In the genomic region with DNA sequence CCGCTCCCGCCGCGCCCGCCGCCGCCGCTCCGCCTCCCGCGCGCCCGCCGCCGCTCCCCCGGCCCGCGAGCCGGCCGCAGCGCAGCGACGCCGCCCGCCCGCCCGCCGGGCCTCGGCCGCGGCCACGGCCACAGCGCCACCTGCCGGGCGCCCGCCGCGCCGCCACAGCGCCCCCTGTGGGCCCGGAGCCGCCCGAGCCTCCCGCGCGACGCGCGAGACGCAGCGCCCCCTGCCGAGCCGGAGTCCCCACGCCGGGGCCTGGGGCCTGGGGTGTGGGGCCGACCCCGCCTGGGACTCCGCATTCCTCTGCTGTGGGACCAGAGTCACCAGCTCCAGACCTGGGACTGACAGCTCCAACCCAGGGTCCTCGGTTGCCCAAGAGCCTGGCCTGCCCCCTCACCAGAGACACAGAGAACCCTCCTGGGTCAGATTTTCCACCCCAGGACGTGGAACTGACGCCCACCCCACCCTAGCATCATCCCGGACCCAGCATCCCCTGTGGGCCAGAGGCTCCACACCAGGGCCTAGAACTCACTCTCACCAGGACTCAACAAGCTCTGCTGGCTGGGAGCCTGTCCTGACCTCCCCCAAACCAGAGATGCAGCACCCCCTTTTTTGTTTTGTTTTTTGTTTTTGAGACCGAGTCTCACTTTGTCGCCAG, we compare ENCODE assay signal across 1 cellular context.
TF ChIP-seq lines count a peak whose summit lies in the region.

A gene with protein sequence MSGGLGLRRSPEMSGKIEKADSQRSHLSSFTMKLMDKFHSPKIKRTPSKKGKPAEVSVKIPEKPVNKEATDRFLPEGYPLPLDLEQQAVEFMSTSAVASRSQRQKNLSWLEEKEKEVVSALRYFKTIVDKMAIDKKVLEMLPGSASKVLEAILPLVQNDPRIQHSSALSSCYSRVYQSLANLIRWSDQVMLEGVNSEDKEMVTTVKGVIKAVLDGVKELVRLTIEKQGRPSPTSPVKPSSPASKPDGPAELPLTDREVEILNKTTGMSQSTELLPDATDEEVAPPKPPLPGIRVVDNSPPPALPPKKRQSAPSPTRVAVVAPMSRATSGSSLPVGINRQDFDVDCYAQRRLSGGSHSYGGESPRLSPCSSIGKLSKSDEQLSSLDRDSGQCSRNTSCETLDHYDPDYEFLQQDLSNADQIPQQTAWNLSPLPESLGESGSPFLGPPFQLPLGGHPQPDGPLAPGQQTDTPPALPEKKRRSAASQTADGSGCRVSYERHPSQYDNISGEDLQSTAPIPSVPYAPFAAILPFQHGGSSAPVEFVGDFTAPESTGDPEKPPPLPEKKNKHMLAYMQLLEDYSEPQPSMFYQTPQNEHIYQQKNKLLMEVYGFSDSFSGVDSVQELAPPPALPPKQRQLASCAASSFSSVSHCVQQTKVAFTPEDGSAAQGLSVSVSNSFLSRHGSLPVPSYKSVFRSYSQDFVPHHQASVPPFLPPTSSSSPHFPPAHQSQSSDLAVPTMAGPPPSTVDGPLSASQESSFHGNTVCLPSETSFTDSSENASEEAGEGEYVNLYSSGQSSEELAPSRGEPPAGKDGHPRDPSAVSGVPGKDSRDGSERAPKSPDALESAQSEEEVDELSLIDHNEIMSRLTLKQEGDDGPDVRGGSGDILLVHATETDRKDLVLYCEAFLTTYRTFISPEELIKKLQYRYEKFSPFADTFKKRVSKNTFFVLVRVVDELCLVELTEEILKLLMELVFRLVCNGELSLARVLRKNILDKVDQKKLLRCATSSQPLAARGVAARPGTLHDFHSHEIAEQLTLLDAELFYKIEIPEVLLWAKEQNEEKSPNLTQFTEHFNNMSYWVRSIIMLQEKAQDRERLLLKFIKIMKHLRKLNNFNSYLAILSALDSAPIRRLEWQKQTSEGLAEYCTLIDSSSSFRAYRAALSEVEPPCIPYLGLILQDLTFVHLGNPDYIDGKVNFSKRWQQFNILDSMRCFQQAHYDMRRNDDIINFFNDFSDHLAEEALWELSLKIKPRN (N-terminal part only) (minus strand): TSS at position 89 of the 661 bp plus-strand sequence. CDS start 246 bp downstream, outside the sequence.

TF ChIP-seq in SK-N-SH, 30 proteins besides CTCF, POLR2A, EP300 and RAD21 (continued from another document):
- TF ChIP-seq, protein P1, sequence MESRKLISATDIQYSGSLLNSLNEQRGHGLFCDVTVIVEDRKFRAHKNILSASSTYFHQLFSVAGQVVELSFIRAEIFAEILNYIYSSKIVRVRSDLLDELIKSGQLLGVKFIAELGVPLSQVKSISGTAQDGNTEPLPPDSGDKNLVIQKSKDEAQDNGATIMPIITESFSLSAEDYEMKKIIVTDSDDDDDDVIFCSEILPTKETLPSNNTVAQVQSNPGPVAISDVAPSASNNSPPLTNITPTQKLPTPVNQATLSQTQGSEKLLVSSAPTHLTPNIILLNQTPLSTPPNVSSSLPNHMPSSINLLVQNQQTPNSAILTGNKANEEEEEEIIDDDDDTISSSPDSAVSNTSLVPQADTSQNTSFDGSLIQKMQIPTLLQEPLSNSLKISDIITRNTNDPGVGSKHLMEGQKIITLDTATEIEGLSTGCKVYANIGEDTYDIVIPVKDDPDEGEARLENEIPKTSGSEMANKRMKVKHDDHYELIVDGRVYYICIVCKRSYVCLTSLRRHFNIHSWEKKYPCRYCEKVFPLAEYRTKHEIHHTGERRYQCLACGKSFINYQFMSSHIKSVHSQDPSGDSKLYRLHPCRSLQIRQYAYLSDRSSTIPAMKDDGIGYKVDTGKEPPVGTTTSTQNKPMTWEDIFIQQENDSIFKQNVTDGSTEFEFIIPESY (IDR thresholded peaks at IDR 0.05; ENCODE audit: borderline replicate concordance, low read depth) = no peak
- TF ChIP-seq NFIC (IDR thresholded peaks at IDR 0.05; ENCODE audit: borderline replicate concordance) = no peak
- TF ChIP-seq YY1 (IDR thresholded peaks at IDR 0.05; ENCODE audit: low read depth) = no peak
- TF ChIP-seq RXRA (IDR thresholded peaks at IDR 0.05; ENCODE audit: borderline replicate concordance, low read depth) = no peak
- TF ChIP-seq, protein P2, sequence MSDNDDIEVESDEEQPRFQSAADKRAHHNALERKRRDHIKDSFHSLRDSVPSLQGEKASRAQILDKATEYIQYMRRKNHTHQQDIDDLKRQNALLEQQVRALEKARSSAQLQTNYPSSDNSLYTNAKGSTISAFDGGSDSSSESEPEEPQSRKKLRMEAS (IDR thresholded peaks at IDR 0.05; ENCODE audit: low read depth) = no peak
- TF ChIP-seq POLR2AphosphoS5 (IDR thresholded peaks at IDR 0.05; ENCODE audit: low read depth, low read length) = no peak
- TF ChIP-seq SIN3A (IDR thresholded peaks at IDR 0.05; ENCODE audit: borderline replicate concordance, low read depth, low read length) = no peak
- TF ChIP-seq, protein P3, sequence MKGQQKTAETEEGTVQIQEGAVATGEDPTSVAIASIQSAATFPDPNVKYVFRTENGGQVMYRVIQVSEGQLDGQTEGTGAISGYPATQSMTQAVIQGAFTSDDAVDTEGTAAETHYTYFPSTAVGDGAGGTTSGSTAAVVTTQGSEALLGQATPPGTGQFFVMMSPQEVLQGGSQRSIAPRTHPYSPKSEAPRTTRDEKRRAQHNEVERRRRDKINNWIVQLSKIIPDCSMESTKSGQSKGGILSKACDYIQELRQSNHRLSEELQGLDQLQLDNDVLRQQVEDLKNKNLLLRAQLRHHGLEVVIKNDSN (IDR thresholded peaks at IDR 0.05; ENCODE audit: borderline replicate concordance, low read depth) = no peak
- no peak for TF ChIP-seq TCF12 (IDR thresholded peaks at IDR 0.05)
- no peak for TF ChIP-seq ELF1 (IDR thresholded peaks at IDR 0.05)
- TF ChIP-seq MXI1 (IDR thresholded peaks at IDR 0.05; ENCODE audit: low read depth, low read length) = no peak
- TF ChIP-seq, protein P4, sequence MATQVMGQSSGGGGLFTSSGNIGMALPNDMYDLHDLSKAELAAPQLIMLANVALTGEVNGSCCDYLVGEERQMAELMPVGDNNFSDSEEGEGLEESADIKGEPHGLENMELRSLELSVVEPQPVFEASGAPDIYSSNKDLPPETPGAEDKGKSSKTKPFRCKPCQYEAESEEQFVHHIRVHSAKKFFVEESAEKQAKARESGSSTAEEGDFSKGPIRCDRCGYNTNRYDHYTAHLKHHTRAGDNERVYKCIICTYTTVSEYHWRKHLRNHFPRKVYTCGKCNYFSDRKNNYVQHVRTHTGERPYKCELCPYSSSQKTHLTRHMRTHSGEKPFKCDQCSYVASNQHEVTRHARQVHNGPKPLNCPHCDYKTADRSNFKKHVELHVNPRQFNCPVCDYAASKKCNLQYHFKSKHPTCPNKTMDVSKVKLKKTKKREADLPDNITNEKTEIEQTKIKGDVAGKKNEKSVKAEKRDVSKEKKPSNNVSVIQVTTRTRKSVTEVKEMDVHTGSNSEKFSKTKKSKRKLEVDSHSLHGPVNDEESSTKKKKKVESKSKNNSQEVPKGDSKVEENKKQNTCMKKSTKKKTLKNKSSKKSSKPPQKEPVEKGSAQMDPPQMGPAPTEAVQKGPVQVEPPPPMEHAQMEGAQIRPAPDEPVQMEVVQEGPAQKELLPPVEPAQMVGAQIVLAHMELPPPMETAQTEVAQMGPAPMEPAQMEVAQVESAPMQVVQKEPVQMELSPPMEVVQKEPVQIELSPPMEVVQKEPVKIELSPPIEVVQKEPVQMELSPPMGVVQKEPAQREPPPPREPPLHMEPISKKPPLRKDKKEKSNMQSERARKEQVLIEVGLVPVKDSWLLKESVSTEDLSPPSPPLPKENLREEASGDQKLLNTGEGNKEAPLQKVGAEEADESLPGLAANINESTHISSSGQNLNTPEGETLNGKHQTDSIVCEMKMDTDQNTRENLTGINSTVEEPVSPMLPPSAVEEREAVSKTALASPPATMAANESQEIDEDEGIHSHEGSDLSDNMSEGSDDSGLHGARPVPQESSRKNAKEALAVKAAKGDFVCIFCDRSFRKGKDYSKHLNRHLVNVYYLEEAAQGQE (IDR thresholded peaks at IDR 0.05; ENCODE audit: low read depth, low read length) = no peak
- TF ChIP-seq TAF1 (IDR thresholded peaks at IDR 0.05; ENCODE audit: borderline replicate concordance, low read depth, low read length) = no peak
- TF ChIP-seq TEAD4 (IDR thresholded peaks at IDR 0.05; ENCODE audit: borderline replicate concordance, insufficient read depth) = no peak
- TF ChIP-seq MEF2A (IDR thresholded peaks at IDR 0.05; ENCODE audit: borderline replicate concordance, low read depth) = no peak
